12 cellular contexts compared by ENCODE assay signal in the genomic region with DNA sequence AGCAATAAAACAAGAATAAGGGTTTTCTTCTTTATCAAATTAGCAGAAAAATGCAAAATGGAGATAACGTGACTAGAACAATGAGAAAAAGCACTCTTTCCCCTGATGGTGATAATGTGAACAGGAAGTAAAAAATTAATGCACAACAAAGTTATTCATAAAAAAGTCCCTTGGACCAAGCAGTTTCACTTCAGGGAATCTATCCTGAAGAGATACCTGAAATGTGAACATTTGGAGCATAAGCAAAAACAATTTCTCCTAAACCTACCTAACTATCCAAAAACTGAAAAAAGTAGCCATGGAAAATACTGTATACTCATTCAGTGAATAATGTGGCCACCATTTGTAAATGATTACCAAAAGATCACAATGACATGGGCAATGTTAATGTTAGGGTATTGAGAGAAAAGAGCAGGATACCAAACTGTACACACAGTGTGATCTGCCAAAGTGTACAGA.
DNase-seq lines count a peak whose midpoint lies in the region; ATAC-seq and TF ChIP-seq lines count a peak whose summit lies in the region.
"Had no signal": no experiment of that assay in that cellular context is flagged by ENCODE, and none has a peak within 500 bp of the region (broad histone marks: within the 10 kb centered on the region; RNA-seq: fewer than 3 reads in every experiment).

No MANE protein-coding gene starts in this region.

- no peak for TF ChIP-seq CTCF in GM10248 (IDR thresholded peaks at IDR 0.05; ENCODE audit: control extremely low read depth, extremely low read depth, low read depth, missing control alignments)

- CTCF ChIA-PET in GM10248 (lab: Yijun Ruan, JAX) = interaction anchor here (1.4 kb wide), 1 partner anchor 12 kb away, joined by 3 read pairs; no protein-coding TSS in a partner anchor

- POLR2A ChIA-PET in GM10248 (lab: Yijun Ruan, JAX) = no interaction called here

- DNase-seq in GM10248 (ENCODE audit: extremely low spot score) = peak; percentile 24
- peak; percentile 13 for DNase-seq in foreskin melanocyte
- DNase-seq in NCI-H774 (lab: John Stamatoyannopoulos, UW) = no peak
- DNase-seq in Ammon's horn (ENCODE audit: low spot score) = no peak
- DNase-seq in Kasumi-1 (lab: John Stamatoyannopoulos, UW) = no peak
- DNase-seq in NOMO-1 treated with DMSO at 0.1 percent for 48 hours (lab: John Stamatoyannopoulos, UW; ENCODE audit: unreplicated experiment) = no peak
- DNase-seq: amniotic stem cell, DMS153, NCI-H1417 treated with DMSO at 0.1 percent for 48 hours had no signal

- ATAC-seq in GM19467 (IDR thresholded peaks at IDR 0.05; ENCODE audit: unreplicated experiment) (peak; percentile 85), HG03175 (IDR thresholded peaks at IDR 0.05; ENCODE audit: unreplicated experiment) (peak; percentile 97)
- ATAC-seq: HCT116 had no signal

Comparison
In these comparisons a context has a peak if more than half of its experiments do, and no peak if none do; other contexts are left out.
1. DNase-seq: peak in GM10248 (single experiment) and foreskin melanocyte (single experiment); none in NCI-H774 (single experiment), Ammon's horn (single experiment), Kasumi-1 (0 of 2) and NOMO-1 treated with DMSO at 0.1 percent for 48 hours (single experiment).